ENCODE assay signal across 26 cellular contexts in genomic region chr15:66965201-66965900, GRCh38.
"Had no signal": no experiment of that assay in that cellular context is flagged by ENCODE, and none has a peak within 500 bp of the region (broad histone marks: within the 10 kb centered on the region; RNA-seq: fewer than 3 reads in every experiment).

No MANE protein-coding gene starts in this region.

- H3K36me3 ChIP-seq: ascending aorta had no signal

- H3K4me3 Mint-ChIP-seq: activated B cell treated with CpG ODN at 0.5 μM for 24 hours; activated CD4-positive, alpha-beta T cell treated with anti-CD3 and anti-CD28 coated beads, Interleukin-2, amount 10 ng/mL, durations not matched to agents 24 days and 14 days; activated naive CD8-positive, alpha-beta T cell treated with anti-CD3 and anti-CD28 coated beads, Interleukin-2, amount 50 U/mL, for 24 hours; activated T-cell treated with anti-CD3 and anti-CD28 coated beads, Interleukin-2, amount 50 U/mL, for 24 hours; activated T-helper 1 cell treated with anti-CD3 and anti-CD28 coated beads, Interleukin-12 subunit alpha, Interleukin-12 subunit beta, Interleukin-2, Interleukin-4 antibody, amounts not matched to agents 30 ng/mL and 10 ng/mL and 1 ng/mL, durations not matched to agents 14 hours and 24 hours and 36 hours; T-helper 17 cell had no signal

- DNase-seq: activated B cell treated with CpG ODN at 0.5 μM for 24 hours; activated CD4-positive, alpha-beta T cell treated with anti-CD3 and anti-CD28 coated beads for 1 hour; activated CD4-positive, alpha-beta T cell treated with anti-CD3 and anti-CD28 coated beads, Interleukin-2, amount 10 ng/mL, durations not matched to agents 24 days and 14 days; activated CD4-positive, alpha-beta T cell treated with anti-CD3 and anti-CD28 coated beads, Interleukin-2, amount 50 U/mL, for 48 hours; activated effector memory CD4-positive, alpha-beta T cell treated with Interleukin-2 at 50 U/mL for 16 hours; activated naive CD4-positive, alpha-beta T cell treated with Interleukin-2 at 50 U/mL for 16 hours; activated naive CD8-positive, alpha-beta T cell treated with anti-CD3 and anti-CD28 coated beads, Interleukin-2, amount 50 U/mL, for 24 hours; activated T-cell treated with anti-CD3 and anti-CD28 coated beads, Interleukin-2, amount 50 U/mL, for 24 hours; amniotic stem cell; body of pancreas; central memory CD4-positive, alpha-beta T cell; Kasumi-1; KBM-7; NCI-H1105 treated with DMSO at 0.1 percent for 48 hours; NCI-H1436 treated with DMSO at 0.1 percent for 48 hours; NCI-H187; NCI-H2081; NCI-H446; SHP77 treated with DMSO at 0.1 percent for 48 hours; T-helper 17 cell; T-helper 9 cell had no signal

- H3K27ac ChIP-seq: ascending aorta, body of pancreas had no signal

- H3K36me3 Mint-ChIP-seq: activated naive CD4-positive, alpha-beta T cell treated with anti-CD3 and anti-CD28 coated beads, Interleukin-2, amount 50 U/mL, for 72 hours had no signal

- H3K9me3 Mint-ChIP-seq: activated B cell treated with CpG ODN at 0.5 μM for 24 hours; activated CD4-positive, alpha-beta T cell treated with anti-CD3 and anti-CD28 coated beads, Interleukin-2, amount 10 ng/mL, durations not matched to agents 24 days and 14 days; activated naive CD4-positive, alpha-beta T cell treated with anti-CD3 and anti-CD28 coated beads, Interleukin-2, amount 50 U/mL, for 72 hours; activated naive CD8-positive, alpha-beta T cell treated with anti-CD3 and anti-CD28 coated beads, Interleukin-2, amount 50 U/mL, for 24 hours; activated T-cell treated with anti-CD3 and anti-CD28 coated beads, Interleukin-2, amount 50 U/mL, for 24 hours; activated T-helper 1 cell treated with anti-CD3 and anti-CD28 coated beads, Interleukin-12 subunit alpha, Interleukin-12 subunit beta, Interleukin-2, Interleukin-4 antibody, amounts not matched to agents 30 ng/mL and 10 ng/mL and 1 ng/mL, durations not matched to agents 14 hours and 24 hours and 36 hours had no signal

- H3K4me1 ChIP-seq: ascending aorta, body of pancreas had no signal

- H3K27ac Mint-ChIP-seq: activated B cell treated with CpG ODN at 0.5 μM for 24 hours; activated CD4-positive, alpha-beta T cell treated with anti-CD3 and anti-CD28 coated beads, Interleukin-2, amount 10 ng/mL, durations not matched to agents 24 days and 14 days; activated naive CD8-positive, alpha-beta T cell treated with anti-CD3 and anti-CD28 coated beads, Interleukin-2, amount 50 U/mL, for 24 hours; activated T-cell treated with anti-CD3 and anti-CD28 coated beads, Interleukin-2, amount 50 U/mL, for 24 hours; activated T-helper 1 cell treated with anti-CD3 and anti-CD28 coated beads, Interleukin-12 subunit alpha, Interleukin-12 subunit beta, Interleukin-2, Interleukin-4 antibody, amounts not matched to agents 30 ng/mL and 10 ng/mL and 1 ng/mL, durations not matched to agents 14 hours and 24 hours and 36 hours; T-helper 17 cell had no signal

- FAIRE-seq: bronchial epithelial cell had no signal

- H3K27me3 Mint-ChIP-seq: activated naive CD8-positive, alpha-beta T cell treated with anti-CD3 and anti-CD28 coated beads, Interleukin-2, amount 50 U/mL, for 24 hours; activated T-cell treated with anti-CD3 and anti-CD28 coated beads, Interleukin-2, amount 50 U/mL, for 24 hours had no signal

- ATAC-seq: activated naive CD4-positive, alpha-beta T cell treated with anti-CD3 and anti-CD28 coated beads, Interleukin-2, amount 50 U/mL, for 72 hours; activated naive CD8-positive, alpha-beta T cell treated with anti-CD3 and anti-CD28 coated beads, Interleukin-2, amount 50 U/mL, for 24 hours; body of pancreas; PC-3; T-helper 17 cell had no signal

- H3K4me3 ChIP-seq: ascending aorta, body of pancreas had no signal

- H3K4me1 Mint-ChIP-seq: activated B cell treated with CpG ODN at 0.5 μM for 24 hours; activated CD4-positive, alpha-beta T cell treated with anti-CD3 and anti-CD28 coated beads, Interleukin-2, amount 10 ng/mL, durations not matched to agents 24 days and 14 days; activated naive CD8-positive, alpha-beta T cell treated with anti-CD3 and anti-CD28 coated beads, Interleukin-2, amount 50 U/mL, for 24 hours had no signal

- H3K9me3 ChIP-seq: ascending aorta, body of pancreas had no signal

- H3K27me3 ChIP-seq: ascending aorta, body of pancreas had no signal
